29 cellular contexts compared by ENCODE assay signal in genomic region chr4:77878176-77878575, GRCh38.
"Had no signal": no experiment of that assay in that cellular context is flagged by ENCODE, and none has a peak within 500 bp of the region (broad histone marks: within the 10 kb centered on the region; RNA-seq: fewer than 3 reads in every experiment).

No MANE protein-coding gene starts in this region.

- H3K4me1 ChIP-seq: ascending aorta, colonic mucosa, gastroesophageal sphincter, right lobe of liver, tibial nerve had no signal

- H3K27me3 Mint-ChIP-seq: activated CD4-positive, alpha-beta memory T cell treated with anti-CD3 and anti-CD28 coated beads for 36 hours; activated CD4-positive, alpha-beta T cell treated with anti-CD3 and anti-CD28 coated beads, Interleukin-2, amount 10 ng/mL, durations not matched to agents 24 days and 14 days; activated naive CD8-positive, alpha-beta T cell treated with anti-CD3 and anti-CD28 coated beads for 36 hours; brain had no signal

- H3K36me3 Mint-ChIP-seq: natural killer cell had no signal

- H3K27ac ChIP-seq: ascending aorta, cardiac muscle cell, colonic mucosa, gastroesophageal sphincter, right lobe of liver, tibial nerve, WERI-Rb-1 had no signal

- H3K27ac Mint-ChIP-seq: activated CD4-positive, alpha-beta memory T cell treated with anti-CD3 and anti-CD28 coated beads for 36 hours; activated CD4-positive, alpha-beta T cell treated with anti-CD3 and anti-CD28 coated beads, Interleukin-2, amount 10 ng/mL, durations not matched to agents 24 days and 14 days; activated naive CD4-positive, alpha-beta T cell treated with anti-CD3 and anti-CD28 coated beads for 36 hours; activated naive CD8-positive, alpha-beta T cell treated with anti-CD3 and anti-CD28 coated beads for 36 hours; activated T-helper 1 cell treated with anti-CD3 and anti-CD28 coated beads, Interleukin-12 subunit alpha, Interleukin-12 subunit beta, Interleukin-2, Interleukin-4 antibody, amounts not matched to agents 30 ng/mL and 10 ng/mL and 1 ng/mL, durations not matched to agents 14 hours and 24 hours and 36 hours; brain; natural killer cell had no signal

- DNase-seq: activated CD4-positive, alpha-beta memory T cell treated with anti-CD3 and anti-CD28 coated beads for 36 hours; activated CD4-positive, alpha-beta T cell treated with anti-CD3 and anti-CD28 coated beads, Interleukin-2, amount 10 ng/mL, durations not matched to agents 24 days and 14 days; activated CD4-positive, CD25-positive, alpha-beta regulatory T cell treated with anti-CD3 and anti-CD28 coated beads, Interleukin-2, amount 50 U/mL, for 72 hours; activated CD8-positive, alpha-beta memory T cell treated with anti-CD3 and anti-CD28 coated beads, Interleukin-2, amount 50 U/mL, for 4 hours; activated effector memory CD4-positive, alpha-beta T cell treated with anti-CD3 and anti-CD28 coated beads, Interleukin-2, amount 50 U/mL, for 16 hours; activated naive CD4-positive, alpha-beta T cell treated with anti-CD3 and anti-CD28 coated beads for 36 hours; activated naive CD8-positive, alpha-beta T cell treated with anti-CD3 and anti-CD28 coated beads for 36 hours; activated T-cell treated with anti-CD3 and anti-CD28 coated beads, Interleukin-2, amount 50 U/mL, for 1 hour; cerebellar nuclear complex; colonic mucosa; dorsolateral prefrontal cortex; effector memory CD4-positive, alpha-beta T cell; head of caudate nucleus; left colon; natural killer cell; right lobe of liver; stimulated activated CD4-positive, alpha-beta T cell treated with anti-CD3 and anti-CD28 coated beads, Interleukin-2, amount 100 ng/mL, for 48 hours; stimulated activated naive CD4-positive, alpha-beta T cell treated with Interleukin-2 at 50 U/mL for 16 hours; T-helper 1 cell; T-helper 9 cell; WERI-Rb-1 had no signal

- H3K36me3 ChIP-seq: colonic mucosa had no signal

- H3K27me3 ChIP-seq: ascending aorta, cardiac muscle cell, colonic mucosa, dorsolateral prefrontal cortex, gastroesophageal sphincter, right lobe of liver, tibial nerve had no signal

- H3K4me3 Mint-ChIP-seq: activated CD4-positive, alpha-beta memory T cell treated with anti-CD3 and anti-CD28 coated beads for 36 hours; activated CD4-positive, alpha-beta T cell treated with anti-CD3 and anti-CD28 coated beads, Interleukin-2, amount 10 ng/mL, durations not matched to agents 24 days and 14 days; activated naive CD4-positive, alpha-beta T cell treated with anti-CD3 and anti-CD28 coated beads for 36 hours; activated naive CD8-positive, alpha-beta T cell treated with anti-CD3 and anti-CD28 coated beads for 36 hours; activated T-helper 1 cell treated with anti-CD3 and anti-CD28 coated beads, Interleukin-12 subunit alpha, Interleukin-12 subunit beta, Interleukin-2, Interleukin-4 antibody, amounts not matched to agents 30 ng/mL and 10 ng/mL and 1 ng/mL, durations not matched to agents 14 hours and 24 hours and 36 hours; brain; natural killer cell had no signal

- FAIRE-seq: endothelial cell of umbilical vein, keratinocyte had no signal

- H3K9me3 ChIP-seq: ascending aorta, colonic mucosa, gastroesophageal sphincter, right lobe of liver, tibial nerve had no signal

- H3K4me3 ChIP-seq: ascending aorta, cardiac muscle cell, colonic mucosa, dorsolateral prefrontal cortex, gastroesophageal sphincter, right lobe of liver, tibial nerve had no signal

- H3K9me3 Mint-ChIP-seq: activated CD4-positive, alpha-beta memory T cell treated with anti-CD3 and anti-CD28 coated beads for 36 hours; activated CD4-positive, alpha-beta T cell treated with anti-CD3 and anti-CD28 coated beads, Interleukin-2, amount 10 ng/mL, durations not matched to agents 24 days and 14 days; activated naive CD4-positive, alpha-beta T cell treated with anti-CD3 and anti-CD28 coated beads for 36 hours; activated naive CD8-positive, alpha-beta T cell treated with anti-CD3 and anti-CD28 coated beads for 36 hours; activated T-helper 1 cell treated with anti-CD3 and anti-CD28 coated beads, Interleukin-12 subunit alpha, Interleukin-12 subunit beta, Interleukin-2, Interleukin-4 antibody, amounts not matched to agents 30 ng/mL and 10 ng/mL and 1 ng/mL, durations not matched to agents 14 hours and 24 hours and 36 hours; brain; natural killer cell had no signal
